8 cellular contexts compared by ENCODE assay signal in the genomic region with DNA sequence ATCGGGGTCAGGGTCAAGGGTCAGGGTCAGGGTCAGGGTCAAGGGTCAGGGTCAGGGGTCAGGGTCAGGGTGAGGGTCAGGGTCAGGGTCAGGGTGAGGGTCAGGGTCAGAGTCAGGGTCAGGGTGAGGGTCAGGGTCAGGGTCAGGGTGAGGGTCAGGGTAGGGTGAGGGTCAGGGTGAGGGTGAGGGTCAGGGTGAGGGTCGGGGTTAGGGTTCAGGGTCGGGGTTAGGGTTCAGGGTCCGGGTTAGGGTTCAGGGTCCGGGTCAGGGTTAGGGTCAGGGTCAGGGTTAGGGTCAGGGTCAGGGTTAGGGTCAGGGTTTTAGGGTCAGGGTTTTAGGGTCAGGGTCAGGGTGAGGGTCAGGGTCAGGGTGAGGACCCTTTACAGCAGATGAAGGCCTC. TPM values are rescaled to one million over a fixed set of nuclear protein-coding genes. Genes with fewer than 3 reads are reported as not detected.
"Had no signal": no experiment of that assay in that cellular context is flagged by ENCODE, and none has a peak within 500 bp of the region (broad histone marks: within the 10 kb centered on the region; RNA-seq: fewer than 3 reads in every experiment).

No MANE protein-coding gene starts in this region.

RNA-seq across cellular contexts. Expression of a gene that starts 22.4 kb away (rescaled TPM):
- total RNA-seq: hepatocyte, kidney epithelial cell, left cardiac atrium, left lobe of liver, left ventricle myocardium inferior, left ventricle myocardium superior, lung microvascular endothelial cell, myocyte had no signal
- polyA plus RNA-seq: hepatocyte had no signal
